In genomic region chr11:132878111-132878510, GRCh38 we compare ENCODE assay signal across 10 cellular contexts.
"Had no signal": no experiment of that assay in that cellular context is flagged by ENCODE, and none has a peak within 500 bp of the region (broad histone marks: within the 10 kb centered on the region; RNA-seq: fewer than 3 reads in every experiment).

No MANE protein-coding gene starts in this region.

- FAIRE-seq: H54 had no signal

- H3K36me3 ChIP-seq: HAP-1 had no signal

- DNase-seq: GM23248, GOT3, H7, H9, HCEC 1CT, HFFc6 had no signal

- H2AFZ ChIP-seq: GM23248, GM23338 had no signal

- H3K4me2 ChIP-seq: GM23338 had no signal

- H3K4me1 ChIP-seq: HAP-1 had no signal

- H3K4me3 ChIP-seq: GM23248, GM23338, HAP-1 had no signal

- H3K9me3 ChIP-seq: HAP-1 had no signal

- ATAC-seq: GM23338, HCT116 had no signal

- H3K9ac ChIP-seq: GM23248 had no signal

- H3K27ac ChIP-seq: GM23248 had no signal
